In the genomic region with DNA sequence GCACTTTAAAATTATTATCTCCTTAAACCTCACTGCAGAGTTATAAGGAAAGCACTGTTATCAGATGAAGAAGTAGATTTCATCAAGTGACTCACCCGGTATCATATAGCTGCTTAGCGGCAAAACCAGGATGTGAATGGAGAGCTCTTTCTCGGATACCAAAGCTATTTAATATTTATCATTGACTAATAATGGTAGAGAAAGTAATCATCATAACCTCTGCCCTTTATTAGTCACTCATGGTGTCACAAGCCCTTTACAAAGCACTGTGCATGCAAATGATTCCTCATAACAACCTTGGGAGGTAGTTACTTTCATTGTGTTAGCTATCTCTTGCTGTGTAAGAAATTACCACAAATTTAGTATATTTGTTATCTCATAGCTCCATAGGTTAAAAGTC, we compare ENCODE assay signal across 16 cellular contexts.
DNase-seq lines count a peak whose midpoint lies in the region; ATAC-seq and TF ChIP-seq lines count a peak whose summit lies in the region.
"Had no signal": no experiment of that assay in that cellular context is flagged by ENCODE, and none has a peak within 500 bp of the region (broad histone marks: within the 10 kb centered on the region; RNA-seq: fewer than 3 reads in every experiment).

No MANE protein-coding gene starts in this region.

- no peak overlapping the region for H3K9ac ChIP-seq in mammary epithelial cell (ENCODE audit: insufficient read depth, low read length)

- H4K20me1 ChIP-seq in mammary epithelial cell (ENCODE audit: insufficient read depth, low read length), result no peaks in the 10 kb centered on the region

- H3K27ac ChIP-seq in mammary epithelial cell (ENCODE audit: insufficient read depth, low read depth, low read length), result peak overlapping the region; percentile 63
- H3K27ac ChIP-seq: heart right ventricle had no signal

- DNase-seq in Calu3, result peak; percentile 9
- peak; percentile 52 for DNase-seq in mammary epithelial cell
- no peak for DNase-seq in NCI-H1930 (lab: John Stamatoyannopoulos, UW)
- DNase-seq in activated CD8-positive, alpha-beta memory T cell treated with anti-CD3 and anti-CD28 coated beads for 24 hours, result no peak
- DNase-seq: aorta, cortex of kidney, esophagus squamous epithelium, heart right ventricle, left cardiac atrium, NCI-H2081, NCI-H748 treated with DMSO at 0.1 percent for 48 hours had no signal

- H3K36me3 ChIP-seq in mammary epithelial cell (ENCODE audit: insufficient read depth, low read length), result no peaks in the 10 kb centered on the region
- H3K36me3 ChIP-seq: esophagus squamous epithelium, heart right ventricle had no signal

- H3K27me3 Mint-ChIP-seq in Calu3 (ENCODE audit: unreplicated experiment), result no peaks in the 10 kb centered on the region
- H3K27me3 Mint-ChIP-seq: B cell had no signal

- no peak overlapping the region for H3K4me2 ChIP-seq in mammary epithelial cell (ENCODE audit: insufficient read depth, low read depth, low read length)
- H3K4me2 ChIP-seq: smooth muscle cell had no signal

- H3K36me3 Mint-ChIP-seq in Calu3 (ENCODE audit: insufficient read depth, unreplicated experiment), result no peaks in the 10 kb centered on the region

- H3K4me1 Mint-ChIP-seq in Calu3 (ENCODE audit: low read depth, unreplicated experiment), result peaks cover 13% of the 10 kb centered on the region

- H3K4me3 ChIP-seq in mammary epithelial cell (replicated peaks in 1 of 3; ENCODE audit: insufficient read depth in 1 of 3, low read depth in 2 of 3, low read length in 3 of 3), result no peak overlapping the region
- H3K4me3 ChIP-seq: esophagus squamous epithelium, heart right ventricle, smooth muscle cell had no signal

- ATAC-seq in GM18861 (IDR thresholded peaks at IDR 0.05; ENCODE audit: unreplicated experiment), result peak; percentile 80
- peak; percentile 57 for ATAC-seq in HG03342 (IDR thresholded peaks at IDR 0.05; ENCODE audit: unreplicated experiment)
- no peak for ATAC-seq in GM19328 (IDR thresholded peaks at IDR 0.05; ENCODE audit: unreplicated experiment)
- ATAC-seq: heart right ventricle, left cardiac atrium had no signal

- intact Hi-C loops in Calu3 (cut with micrococcal nuclease; ENCODE audit: unreplicated experiment) (no loop called here), mammary epithelial cell (cut with micrococcal nuclease) (loop anchor here (2.0 kb wide), 1 partner anchor 21 kb away; no protein-coding TSS in a partner anchor)

- BruUV-seq in Calu3 (replicated peaks; lab: Mats Ljungman, UMichigan), result no TSS peak
- BruUV-seq in mammary epithelial cell (replicated peaks; lab: Mats Ljungman, UMichigan), result no TSS peak

- dilution Hi-C loops in mammary epithelial cell (cut with HindIII; ENCODE audit: low sequenced_read_pairs), result no loop called here

- H3K4me1 ChIP-seq in mammary epithelial cell (ENCODE audit: insufficient read depth, low read length), result peaks cover 25% of the 10 kb centered on the region
- H3K4me1 ChIP-seq: heart right ventricle had no signal

- H3K9me3 ChIP-seq in mammary epithelial cell (replicated peaks; ENCODE audit: insufficient read depth, low read length), result no peaks in the 10 kb centered on the region
- H3K9me3 ChIP-seq: esophagus squamous epithelium, heart right ventricle had no signal

- in situ Hi-C loops in mammary epithelial cell (cut with MboI; ENCODE audit: low sequenced_read_pairs in 2 of 2), result no loop called here

- TF ChIP-seq CTCF in Calu3 (IDR thresholded peaks at IDR 0.05; ENCODE audit: unreplicated experiment) (no peak), mammary epithelial cell (conservative IDR thresholded peaks at IDR 0.05 in 1 of 2, IDR thresholded peaks at IDR 0.05 in 1 of 2; ENCODE audit: extremely low read depth in 1 of 2, insufficient read depth in 1 of 2, low read depth in 1 of 2, low read length in 2 of 2) (no peak)

- H3K27ac Mint-ChIP-seq in Calu3 (ENCODE audit: unreplicated experiment), result no peak overlapping the region
- H3K27ac Mint-ChIP-seq: B cell had no signal

- WGBS in mammary epithelial cell (ENCODE audit: low coverage, missing lambda C conversion rate), result 60% methylated on average over 3 of the region's 3 CpGs

- CTCF ChIA-PET in Calu3 (lab: Charles Lee), result interaction anchor here (0.5 to 1.2 kb wide), 6 partner anchors 9 to 998 kb away, joined by 3 read pairs; no protein-coding TSS in a partner anchor
- CTCF ChIA-PET in mammary epithelial cell (lab: Charles Lee; ENCODE audit: low non-redundant PET), result no interaction called here

- no peak overlapping the region for H3K4me3 Mint-ChIP-seq in Calu3 (ENCODE audit: low read depth, unreplicated experiment)
- H3K4me3 Mint-ChIP-seq: B cell had no signal

- peaks cover 11% of the 10 kb centered on the region for H3K9me3 Mint-ChIP-seq in Calu3 (ENCODE audit: low read depth, unreplicated experiment)

- H2AFZ ChIP-seq in mammary epithelial cell (ENCODE audit: low read depth, low read length), result no peak overlapping the region

- no peaks in the 10 kb centered on the region for H3K27me3 ChIP-seq in mammary epithelial cell (ENCODE audit: insufficient read depth, low read length)
- H3K27me3 ChIP-seq: esophagus squamous epithelium, heart right ventricle had no signal

- no peaks in the 10 kb centered on the region for H3K79me2 ChIP-seq in mammary epithelial cell (ENCODE audit: insufficient read depth, low read length)

Comparison
In these comparisons a context has a peak if more than half of its experiments do, and no peak if none do; other contexts are left out.
1. DNase-seq: peak in Calu3 (single experiment) and mammary epithelial cell (single experiment); none in NCI-H1930 (0 of 2) and activated CD8-positive, alpha-beta memory T cell treated with anti-CD3 and anti-CD28 coated beads for 24 hours (single experiment).